ENCODE assay signal across 9 cellular contexts in the genomic region with DNA sequence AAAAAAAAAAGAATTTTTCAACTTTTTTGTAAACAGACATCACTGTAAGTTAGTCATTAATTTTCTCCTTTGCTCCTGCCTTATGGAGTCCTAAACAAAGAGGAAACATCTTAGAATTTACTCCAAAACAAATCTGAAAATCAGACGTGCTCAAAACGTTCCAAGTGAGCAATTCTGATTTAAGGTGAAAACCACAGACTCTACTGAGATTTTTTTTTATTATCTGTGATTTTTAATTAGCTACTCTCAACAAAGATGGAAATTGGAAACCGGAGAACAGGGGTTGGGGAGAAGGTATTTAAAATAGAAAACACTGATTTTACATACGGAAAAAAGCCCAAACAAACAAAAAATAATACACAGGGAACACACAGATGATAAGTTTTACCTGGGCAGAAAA. TPM values are rescaled to one million over a fixed set of nuclear protein-coding genes. Genes with fewer than 3 reads are reported as not detected.
"Had no signal": no experiment of that assay in that cellular context is flagged by ENCODE, and none has a peak within 500 bp of the region (broad histone marks: within the 10 kb centered on the region; RNA-seq: fewer than 3 reads in every experiment).

No MANE protein-coding gene starts in this region.

- ATAC-seq: GM12878 had no signal

- DNase-seq: GDM1, GF-D8 had no signal

- H3K4me3 ChIP-seq: GM12878 had no signal

- FAIRE-seq: G401.6, GM12878, GM12891, GM12892, GM18507, GM19239 had no signal

RNA-seq across cellular contexts. Expression of gene CTSS, which starts 50.3 kb away (rescaled TPM):
- total RNA-seq: G401 had no signal
